Comparison of ENCODE assay signal across 12 cellular contexts in genomic region chr10:79079490-79080355, GRCh38. TPM values are rescaled to one million over a fixed set of nuclear protein-coding genes. Genes with fewer than 3 reads are reported as not detected.
A peak's percentile ranks its signal among the peaks of the same experiment; 100 is the strongest.
DNase-seq lines count a peak whose midpoint lies in the region; ATAC-seq and TF ChIP-seq lines count a peak whose summit lies in the region.
"Had no signal": no experiment of that assay in that cellular context is flagged by ENCODE, and none has a peak within 500 bp of the region (broad histone marks: within the 10 kb centered on the region; RNA-seq: fewer than 3 reads in every experiment).

No MANE protein-coding gene starts in this region.

- in situ Hi-C loops in Panc1 (cut with HindIII; ENCODE audit: low pct_unique_long_range_greater_than_20kb, low sequenced_read_pairs) = no loop called here

- H3K36me3 Mint-ChIP-seq in osteocyte (ENCODE audit: unreplicated experiment) = no peaks in the 10 kb centered on the region
- H3K36me3 Mint-ChIP-seq: activated naive CD8-positive, alpha-beta T cell treated with anti-CD3 and anti-CD28 coated beads, Interleukin-2, amount 10 ng/mL, durations not matched to agents 7 days and 5 days had no signal

- peaks cover 100% of the 10 kb centered on the region for H3K4me1 ChIP-seq in Panc1 (ENCODE audit: control insufficient read depth, insufficient read depth, low read length)

- no peaks in the 10 kb centered on the region for H3K27me3 ChIP-seq in Panc1 (ENCODE audit: control insufficient read depth, insufficient read depth, low read length)

- peak overlapping the region; percentile 4 for H3K4me3 Mint-ChIP-seq in osteocyte (ENCODE audit: unreplicated experiment)
- H3K4me3 Mint-ChIP-seq: activated naive CD8-positive, alpha-beta T cell treated with anti-CD3 and anti-CD28 coated beads, Interleukin-2, amount 10 ng/mL, durations not matched to agents 7 days and 5 days had no signal

- no peaks in the 10 kb centered on the region for H3K36me3 ChIP-seq in Panc1 (ENCODE audit: control insufficient read depth, insufficient read depth, low read length)

- no peaks in the 10 kb centered on the region for H3K9me3 Mint-ChIP-seq in osteocyte (ENCODE audit: unreplicated experiment)
- H3K9me3 Mint-ChIP-seq: activated naive CD8-positive, alpha-beta T cell treated with anti-CD3 and anti-CD28 coated beads, Interleukin-2, amount 10 ng/mL, durations not matched to agents 7 days and 5 days had no signal

- POLR2A ChIA-PET in Panc1 (lab: Charles Lee) = interaction anchor here (0.7 kb wide), 1 partner anchor 13 kb away, joined by 6 read pairs; no protein-coding TSS in a partner anchor

- H3K9me3 ChIP-seq in Panc1 (ENCODE audit: control insufficient read depth, insufficient read depth, low read depth, low read length) = no peaks in the 10 kb centered on the region

- peak overlapping the region; percentile 95 for H3K27ac Mint-ChIP-seq in osteocyte (ENCODE audit: unreplicated experiment)
- H3K27ac Mint-ChIP-seq: activated naive CD8-positive, alpha-beta T cell treated with anti-CD3 and anti-CD28 coated beads, Interleukin-2, amount 10 ng/mL, durations not matched to agents 7 days and 5 days had no signal

- DNase-seq in Panc1 (ENCODE audit: low read depth, low spot score) (no peak), fibroblast of mammary gland (ENCODE audit: low read depth) (peak; percentile 52), osteocyte (ENCODE audit: extremely low spot score, unreplicated experiment) (no peak), NK-92 (lab: John Stamatoyannopoulos, UW; ENCODE audit: unreplicated experiment) (no peak), DMS 273 treated with DMSO at 0.1 percent for 48 hours (lab: John Stamatoyannopoulos, UW) (no peak)
- no peak for DNase-seq in activated CD4-positive, alpha-beta T cell treated with anti-CD3 and anti-CD28 coated beads for 1 hour
- DNase-seq: activated naive CD8-positive, alpha-beta T cell treated with anti-CD3 and anti-CD28 coated beads, Interleukin-2, amount 10 ng/mL, durations not matched to agents 7 days and 5 days; DMS153; NCI-H2107 had no signal

- CTCF ChIA-PET in Panc1 (lab: Charles Lee) = interaction anchor here (0.6 kb wide), 2 partner anchors 21 to 1031 kb away, joined by 4 to 5 read pairs; no protein-coding TSS in a partner anchor

- H3K4me3 ChIP-seq in Panc1 (ENCODE audit: low read depth in 2 of 2, low read length in 2 of 2) (no peak overlapping the region), fibroblast of mammary gland (ENCODE audit: control insufficient read depth, low read depth, low read length) (no peak overlapping the region)

- intact Hi-C loops in Panc1 (cut with micrococcal nuclease; ENCODE audit: unreplicated experiment) = no loop called here

- no peak for TF ChIP-seq CTCF in C4-2B (conservative IDR thresholded peaks at IDR 0.05)
- TF ChIP-seq CTCF in Panc1 (IDR thresholded peaks at IDR 0.05) = no peak
- TF ChIP-seq CTCF in fibroblast of mammary gland (conservative IDR thresholded peaks at IDR 0.05; ENCODE audit: control insufficient read depth, insufficient read depth, low read depth, low read length) = no peak
- no peak for TF ChIP-seq CTCF in osteocyte (IDR thresholded peaks at IDR 0.05)

- H3K27me3 Mint-ChIP-seq in osteocyte (ENCODE audit: unreplicated experiment) = no peaks in the 10 kb centered on the region
- H3K27me3 Mint-ChIP-seq: activated naive CD8-positive, alpha-beta T cell treated with anti-CD3 and anti-CD28 coated beads, Interleukin-2, amount 10 ng/mL, durations not matched to agents 7 days and 5 days had no signal

- no TSS peak for BruUV-seq in Panc1 (replicated peaks; lab: Mats Ljungman, UMichigan)

- ATAC-seq in Panc1 (peak; percentile 61), GM18867 (IDR thresholded peaks at IDR 0.05; ENCODE audit: unreplicated experiment) (no peak)
- ATAC-seq: sciatic nerve had no signal

- H3K27ac ChIP-seq in C4-2B = 0 out of 2 replicates have a peak overlapping the region, but pooled peaks have one; percentile 3
- peak overlapping the region; percentile 78 for H3K27ac ChIP-seq in Panc1 (ENCODE audit: low read length)

- peaks cover 95% of the 10 kb centered on the region for H3K4me1 Mint-ChIP-seq in osteocyte (ENCODE audit: unreplicated experiment)

RNA-seq across cellular contexts. Expression of gene ZMIZ1, which starts 11.0 kb away (rescaled TPM):
- 34.2 TPM for total RNA-seq in Panc1 (2021; ENCODE audit: unreplicated experiment)
- polyA plus RNA-seq in Panc1 (2012; ENCODE audit: insufficient read length) = 29.1 TPM
- 90.5 and 96.0 TPM in 2 replicates for total RNA-seq in osteocyte
